ENCODE assay signal across 14 cellular contexts in genomic region chr18:39455300-39455699, GRCh38.
DNase-seq lines count a peak whose midpoint lies in the region; ATAC-seq lines count a peak whose summit lies in the region.
"Had no signal": no experiment of that assay in that cellular context is flagged by ENCODE, and none has a peak within 500 bp of the region (broad histone marks: within the 10 kb centered on the region; RNA-seq: fewer than 3 reads in every experiment).

No MANE protein-coding gene starts in this region.

- peak; percentile 87 for DNase-seq in GM23248
- peak; percentile 71 for DNase-seq in NCI-H446 treated with DMSO at 0.1 percent for 48 hours (lab: John Stamatoyannopoulos, UW)
- peak; percentile 86 for DNase-seq in epithelial cell of prostate (ENCODE audit: low read depth, low spot score)
- DNase-seq in myocyte (ENCODE audit: low read depth): peak; percentile 22
- no peak for DNase-seq in activated T-cell treated with anti-CD3 and anti-CD28 coated beads, Interleukin-2, amount 50 U/mL, for 48 hours
- DNase-seq in NCI-H1694 (lab: John Stamatoyannopoulos, UW): no peak
- no peak for DNase-seq in NCI-H146 treated with DMSO at 0.1 percent for 48 hours (lab: John Stamatoyannopoulos, UW; ENCODE audit: unreplicated experiment)
- DNase-seq: activated T-cell treated with anti-CD3 and anti-CD28 coated beads for 4 hours, DMS153, NCI-H187 had no signal

- no peaks in the 10 kb centered on the region for H3K27me3 ChIP-seq in GM23248 (replicated peaks; ENCODE audit: insufficient read depth)
- H3K27me3 ChIP-seq: gastroesophageal sphincter had no signal

- peaks cover 12% of the 10 kb centered on the region; the same call in 1 of the 2 replicates for H3F3A ChIP-seq in GM23248 (ENCODE audit: insufficient read depth)

- in situ Hi-C loops in GM23248 (cut with MboI): no loop called here

- peak overlapping the region; percentile 3 for H3K4me2 ChIP-seq in GM23248 (ENCODE audit: unreplicated experiment)
- H3K4me2 ChIP-seq: PC-9 had no signal

- H3K4me1 ChIP-seq in GM23248 (ENCODE audit: insufficient read depth): peaks cover 21% of the 10 kb centered on the region

- H3K36me3 ChIP-seq in GM23248 (ENCODE audit: low read depth): no peaks in the 10 kb centered on the region
- H3K36me3 ChIP-seq: gastroesophageal sphincter had no signal

- H3K9me2 ChIP-seq in GM23248 (ENCODE audit: insufficient read depth): no peaks in the 10 kb centered on the region

- no peak for ATAC-seq in GM19395 (IDR thresholded peaks at IDR 0.05; ENCODE audit: unreplicated experiment)
- ATAC-seq: gastroesophageal sphincter had no signal

- H3K79me2 ChIP-seq in GM23248 (ENCODE audit: insufficient read depth): no peaks in the 10 kb centered on the region

- H3K9ac ChIP-seq in GM23248: peak overlapping the region; percentile 36; the same call in 1 of the 2 replicates

- H3K9me3 ChIP-seq in GM23248 (ENCODE audit: low read depth): no peaks in the 10 kb centered on the region
- H3K9me3 ChIP-seq: gastroesophageal sphincter had no signal

- H3K27ac ChIP-seq in GM23248: peak overlapping the region; percentile 52
- H3K27ac ChIP-seq in epithelial cell of prostate: peak overlapping the region; percentile 76
- H3K27ac ChIP-seq: gastroesophageal sphincter, PC-9, VCaP had no signal

- peak overlapping the region; percentile 88; the same call in 1 of the 2 replicates for H2AFZ ChIP-seq in GM23248
- H2AFZ ChIP-seq: PC-9 had no signal

- no peak overlapping the region for H3K4me3 ChIP-seq in GM23248
- H3K4me3 ChIP-seq: gastroesophageal sphincter, PC-9 had no signal

- H4K20me1 ChIP-seq in GM23248 (ENCODE audit: insufficient read depth): no peaks in the 10 kb centered on the region

Comparison
In these comparisons a context has a peak if more than half of its experiments do, and no peak if none do; other contexts are left out.
1. DNase-seq: peak in GM23248 (single experiment), NCI-H446 treated with DMSO at 0.1 percent for 48 hours (single experiment), epithelial cell of prostate (single experiment) and myocyte (single experiment); none in activated T-cell treated with anti-CD3 and anti-CD28 coated beads, Interleukin-2, amount 50 U/mL, for 48 hours (0 of 2), NCI-H1694 (single experiment) and NCI-H146 treated with DMSO at 0.1 percent for 48 hours (single experiment).